In the genomic region with DNA sequence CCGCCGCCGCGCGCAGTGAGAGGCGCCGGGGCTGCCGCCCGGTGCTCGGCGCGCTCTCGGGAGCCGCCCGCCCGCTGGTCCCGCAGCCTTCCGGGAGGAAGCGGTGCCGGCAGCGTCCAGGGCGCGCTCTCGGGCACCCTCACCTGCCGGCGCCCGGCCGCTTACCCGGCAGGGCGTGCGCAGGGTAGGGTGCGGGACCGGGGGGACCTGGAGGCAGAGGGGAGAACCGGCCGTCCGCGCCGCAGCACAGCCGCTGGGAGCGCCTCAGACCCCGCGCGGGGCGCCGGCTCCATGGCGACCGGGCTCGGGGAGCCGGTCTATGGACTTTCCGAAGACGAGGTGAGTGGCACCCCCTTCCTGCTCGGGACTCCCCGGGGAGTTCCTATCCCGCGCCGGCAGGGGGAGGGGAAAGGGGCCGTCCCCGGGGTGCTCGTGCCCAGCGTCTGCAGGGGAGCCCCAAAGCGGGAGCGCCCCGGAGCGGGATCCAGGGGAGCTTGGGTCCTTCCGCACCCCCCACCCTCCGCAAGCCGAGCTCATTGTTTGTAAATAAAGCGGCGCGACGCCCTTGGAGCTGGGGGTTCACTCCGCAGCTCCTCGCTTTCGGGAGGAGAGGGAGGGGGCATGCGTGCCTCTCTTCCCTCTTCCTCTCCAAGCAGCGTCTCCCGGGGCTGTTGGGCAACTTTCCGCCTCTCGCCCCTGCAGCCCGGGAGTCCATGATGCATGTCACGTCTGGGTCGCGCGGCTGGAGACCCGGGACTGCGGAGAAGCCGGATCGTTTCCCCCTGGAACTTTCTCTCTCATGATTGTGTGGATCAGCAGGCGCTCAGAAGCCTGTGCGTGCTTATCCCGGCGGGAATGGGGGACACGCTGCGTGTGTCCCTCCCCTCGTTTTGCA, we compare ENCODE assay signal across 8 cellular contexts. TPM values are rescaled to one million over a fixed set of nuclear protein-coding genes. Genes with fewer than 3 reads are reported as not detected.
DNase-seq lines count a peak whose midpoint lies in the region; TF ChIP-seq lines count a peak whose summit lies in the region.

No MANE protein-coding gene starts in this region.

- peaks cover 0 to 30% (median 24%) of the 10 kb centered on the region in 4 donors for H3K4me1 ChIP-seq in liver (ENCODE audit: control insufficient read depth in 4 of 4, insufficient read depth in 4 of 4, low read length in 3 of 4)

- H3K4me3 ChIP-seq in H7 (ENCODE audit: insufficient read depth, low read depth, low read length), result peak overlapping the region; percentile 92
- H3K4me3 ChIP-seq in choroid plexus epithelial cell (ENCODE audit: low read depth, low read length), result peak overlapping the region; percentile 65
- peak overlapping the region; percentile 81 to 95 (median 93) for H3K4me3 ChIP-seq in liver (ENCODE audit: low read depth in 1 of 3, low read length in 3 of 3)

- no peak for TF ChIP-seq RAD21 in liver (IDR thresholded peaks at IDR 0.05)

- WGBS in liver, result under 1% methylated on average over 95 of the region's 95 CpGs

- H3K27me3 ChIP-seq in H7 (ENCODE audit: control insufficient read depth, insufficient read depth, low read length) (no peaks in the 10 kb centered on the region), liver (ENCODE audit: control insufficient read depth in 4 of 4, insufficient read depth in 4 of 4, low read length in 3 of 4) (no peaks in the 10 kb centered on the region)

- no peaks in the 10 kb centered on the region for H3K9me3 ChIP-seq in liver (ENCODE audit: control insufficient read depth in 4 of 4, low read length in 3 of 4)

- H3K27ac ChIP-seq in liver (ENCODE audit: low read depth in 1 of 2, low read length in 2 of 2), result peak overlapping the region; percentile 77 to 96

- DNase-seq in H7 (peak; percentile 79), LHCN-M2 (ENCODE audit: low read depth) (peak; percentile 26), choroid plexus epithelial cell (ENCODE audit: low read depth) (peak; percentile 17), GM20000 (ENCODE audit: low spot score) (no peak)
- peak; percentile 46 for DNase-seq in activated CD4-positive, CD25-positive, alpha-beta regulatory T cell treated with anti-CD3 and anti-CD28 coated beads, Interleukin-2, amount 50 U/mL, for 72 hours
- DNase-seq in stimulated activated CD4-positive, alpha-beta T cell treated with anti-CD3 and anti-CD28 coated beads, TNF-alpha, amount 100 ng/mL, for 1 hour (ENCODE audit: low read depth in 3 of 3, low spot score in 1 of 3), result peak in 2 of 3 donors; percentile 2 to 25

- H3K9ac ChIP-seq in liver (ENCODE audit: low read depth in 1 of 2, low read length in 2 of 2), result peak overlapping the region; percentile 52 to 87

- H3K36me3 ChIP-seq in H7 (replicated peaks; ENCODE audit: control insufficient read depth, insufficient read depth, low read length), result no peaks in the 10 kb centered on the region
- no peaks in the 10 kb centered on the region for H3K36me3 ChIP-seq in liver (ENCODE audit: control insufficient read depth in 4 of 4, insufficient read depth in 3 of 4, low read depth in 1 of 4, low read length in 3 of 4)

- TF ChIP-seq CTCF in GM12874 (IDR thresholded peaks at IDR 0.05; ENCODE audit: insufficient read depth, low read depth, low read length) (peak; percentile 3; the same call in 1 of the 2 replicates), choroid plexus epithelial cell (conservative IDR thresholded peaks at IDR 0.05; ENCODE audit: low read depth, low read length) (no peak), liver (IDR thresholded peaks at IDR 0.05; ENCODE audit: low read depth, low read length, missing input control) (no peak), GM20000 (IDR thresholded peaks at IDR 0.05; ENCODE audit: extremely low read depth, missing control alignments) (no peak)

TF ChIP-seq in liver, 16 proteins besides CTCF, POLR2A, EP300 and RAD21:
- TF ChIP-seq HNF4A (conservative IDR thresholded peaks at IDR 0.05), result no peak
- peak; percentile 44 for TF ChIP-seq YY1 (IDR thresholded peaks at IDR 0.05)
- TF ChIP-seq, protein P1, sequence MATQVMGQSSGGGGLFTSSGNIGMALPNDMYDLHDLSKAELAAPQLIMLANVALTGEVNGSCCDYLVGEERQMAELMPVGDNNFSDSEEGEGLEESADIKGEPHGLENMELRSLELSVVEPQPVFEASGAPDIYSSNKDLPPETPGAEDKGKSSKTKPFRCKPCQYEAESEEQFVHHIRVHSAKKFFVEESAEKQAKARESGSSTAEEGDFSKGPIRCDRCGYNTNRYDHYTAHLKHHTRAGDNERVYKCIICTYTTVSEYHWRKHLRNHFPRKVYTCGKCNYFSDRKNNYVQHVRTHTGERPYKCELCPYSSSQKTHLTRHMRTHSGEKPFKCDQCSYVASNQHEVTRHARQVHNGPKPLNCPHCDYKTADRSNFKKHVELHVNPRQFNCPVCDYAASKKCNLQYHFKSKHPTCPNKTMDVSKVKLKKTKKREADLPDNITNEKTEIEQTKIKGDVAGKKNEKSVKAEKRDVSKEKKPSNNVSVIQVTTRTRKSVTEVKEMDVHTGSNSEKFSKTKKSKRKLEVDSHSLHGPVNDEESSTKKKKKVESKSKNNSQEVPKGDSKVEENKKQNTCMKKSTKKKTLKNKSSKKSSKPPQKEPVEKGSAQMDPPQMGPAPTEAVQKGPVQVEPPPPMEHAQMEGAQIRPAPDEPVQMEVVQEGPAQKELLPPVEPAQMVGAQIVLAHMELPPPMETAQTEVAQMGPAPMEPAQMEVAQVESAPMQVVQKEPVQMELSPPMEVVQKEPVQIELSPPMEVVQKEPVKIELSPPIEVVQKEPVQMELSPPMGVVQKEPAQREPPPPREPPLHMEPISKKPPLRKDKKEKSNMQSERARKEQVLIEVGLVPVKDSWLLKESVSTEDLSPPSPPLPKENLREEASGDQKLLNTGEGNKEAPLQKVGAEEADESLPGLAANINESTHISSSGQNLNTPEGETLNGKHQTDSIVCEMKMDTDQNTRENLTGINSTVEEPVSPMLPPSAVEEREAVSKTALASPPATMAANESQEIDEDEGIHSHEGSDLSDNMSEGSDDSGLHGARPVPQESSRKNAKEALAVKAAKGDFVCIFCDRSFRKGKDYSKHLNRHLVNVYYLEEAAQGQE (IDR thresholded peaks at IDR 0.05), result no peak

RNA-seq across cellular contexts. Expression of gene NEDD4L, which starts 0.6 kb away (rescaled TPM):
- total RNA-seq in H7 (2014; rRNA removed; shearing (Covaris generic)), result 39.8 and 44.1 TPM in 2 replicates
- 18.1 and 19.1 TPM in 2 replicates for total RNA-seq in LHCN-M2 (2014; rRNA removed)
- polyA plus RNA-seq in LHCN-M2 (2012), result 21.3 TPM
- 10 to 100 TPM; 11.2 to 20.3 TPM for total RNA-seq in liver
- polyA plus RNA-seq in liver, result 10 to 100 TPM; 10.2 to 15.1 TPM
